22 cellular contexts compared by ENCODE assay signal in genomic region chr3:59116138-59116537, GRCh38.
A peak's percentile ranks its signal among the peaks of the same experiment; 100 is the strongest.
DNase-seq lines count a peak whose midpoint lies in the region; ATAC-seq, FAIRE-seq and TF ChIP-seq lines count a peak whose summit lies in the region.
"Had no signal": no experiment of that assay in that cellular context is flagged by ENCODE, and none has a peak within 500 bp of the region (broad histone marks: within the 10 kb centered on the region; RNA-seq: fewer than 3 reads in every experiment).

No MANE protein-coding gene starts in this region.

- no peak for FAIRE-seq in K562 (lab: Jason Lieb, UNC)
- FAIRE-seq: colon, D721Med, G401.6 had no signal

- in situ Hi-C loops in K562 (cut with MboI), result no loop called here

- peak; percentile 55 for ATAC-seq in HG03432 (IDR thresholded peaks at IDR 0.05; ENCODE audit: unreplicated experiment)
- ATAC-seq in K562, result no peak
- no peak for ATAC-seq in GM19351 (IDR thresholded peaks at IDR 0.05; ENCODE audit: unreplicated experiment)
- no peak for ATAC-seq in GM21447 (IDR thresholded peaks at IDR 0.05; ENCODE audit: unreplicated experiment)
- ATAC-seq in HG03520 (IDR thresholded peaks at IDR 0.05; ENCODE audit: unreplicated experiment), result no peak
- ATAC-seq: body of pancreas, gastroesophageal sphincter, left colon had no signal

- CTCF ChIA-PET in K562 (lab: Yijun Ruan, JAX; ENCODE audit: low intra/inter-chr PET ratio), result no interaction called here

- peak; percentile 5 for DNase-seq in DMS79 treated with DMSO at 0.1 percent for 48 hours (lab: John Stamatoyannopoulos, UW)
- DNase-seq in K562 (ENCODE audit: extremely low read depth in 1 of 4, low spot score in 3 of 4), result no peak
- no peak for DNase-seq in esophagus muscularis mucosa (ENCODE audit: extremely low spot score)
- DNase-seq: activated B cell treated with CpG ODN at 0.5 μM for 24 hours; AML-193; body of pancreas; GOT3; left colon; NCI-H2029 treated with DMSO at 0.1 percent for 48 hours; NCI-H510A treated with DMSO at 0.1 percent for 48 hours; SHP77 treated with DMSO at 0.1 percent for 48 hours; stimulated activated CD4-positive, alpha-beta T cell treated with anti-CD3 and anti-CD28 coated beads, Interleukin-4, amount 100 ng/mL, for 4 hours had no signal

- 15% methylated on average over 3 of the region's 5 CpGs for WGBS in K562 (ENCODE audit: insufficient coverage, low coverage, missing lambda C conversion rate)
- 70% methylated on average over 5 of the region's 5 CpGs for WGBS in esophagus muscularis mucosa

- TF ChIP-seq EP300 in K562 (IDR thresholded peaks at IDR 0.05; ENCODE audit: low read length), result no peak
- TF ChIP-seq EP300 in esophagus muscularis mucosa (IDR thresholded peaks at IDR 0.05), result no peak

- intact Hi-C loops in K562 (cut with micrococcal nuclease) (no loop called here), esophagus muscularis mucosa (cut with DNase I) (no loop called here)

- H3K36me3 ChIP-seq in K562 (ENCODE audit: control insufficient read depth, insufficient read depth, low read length), result no peaks in the 10 kb centered on the region
- no peaks in the 10 kb centered on the region for H3K36me3 ChIP-seq in neuron (ENCODE audit: insufficient read depth, low read length)
- H3K36me3 ChIP-seq in esophagus muscularis mucosa, result no peaks in the 10 kb centered on the region
- H3K36me3 ChIP-seq: gastroesophageal sphincter had no signal

- H3K9me3 ChIP-seq in K562 (replicated peaks; ENCODE audit: control insufficient read depth, insufficient read depth, low read depth, low read length), result no peaks in the 10 kb centered on the region
- H3K9me3 ChIP-seq in neuron (ENCODE audit: low read length), result no peaks in the 10 kb centered on the region
- H3K9me3 ChIP-seq in esophagus muscularis mucosa, result no peaks in the 10 kb centered on the region
- H3K9me3 ChIP-seq: body of pancreas, gastroesophageal sphincter had no signal

- TF ChIP-seq RAD21 in K562 (CRISPR knock-in tag; conservative IDR thresholded peaks at IDR 0.05 in 1 of 2, IDR thresholded peaks at IDR 0.05 in 1 of 2), result no peak

- no TSS peak for BruUV-seq in K562 (replicated peaks; lab: Mats Ljungman, UMichigan)

- no peak overlapping the region for H3K9ac ChIP-seq in K562 (ENCODE audit: insufficient read depth in 1 of 2, low read depth in 2 of 2, low read length in 2 of 2)
- H3K9ac ChIP-seq: parathyroid adenoma had no signal

- TF ChIP-seq CTCF in K562 (IDR thresholded peaks at IDR 0.05 in 2 of 3, conservative IDR thresholded peaks at IDR 0.05 in 1 of 3; ENCODE audit: insufficient read depth in 2 of 3, low read depth in 1 of 3, low read length in 3 of 3), result no peak
- no peak for TF ChIP-seq CTCF in esophagus muscularis mucosa (IDR thresholded peaks at IDR 0.05)

- H3K27me3 ChIP-seq in K562 (ENCODE audit: control insufficient read depth in 2 of 2, insufficient read depth in 2 of 2, low read length in 2 of 2), result no peaks in the 10 kb centered on the region
- no peaks in the 10 kb centered on the region for H3K27me3 ChIP-seq in neuron (ENCODE audit: insufficient read depth, low read length)
- H3K27me3 ChIP-seq in esophagus muscularis mucosa, result no peaks in the 10 kb centered on the region
- H3K27me3 ChIP-seq: body of pancreas, gastroesophageal sphincter had no signal

- H2AFZ ChIP-seq in K562 (ENCODE audit: low read depth, low read length) (peak overlapping the region; percentile 59; the same call in 1 of the 2 replicates), neuron (ENCODE audit: low read depth, low read length) (peak overlapping the region; percentile 77)
- H2AFZ ChIP-seq: parathyroid adenoma had no signal

- H3K27ac ChIP-seq in K562 (ENCODE audit: extremely low read depth, low read depth, low read length), result no peak overlapping the region
- no peak overlapping the region for H3K27ac ChIP-seq in esophagus muscularis mucosa (replicated peaks in 1 of 4)
- H3K27ac ChIP-seq: body of pancreas, gastroesophageal sphincter, parathyroid adenoma had no signal

- peak overlapping the region; percentile 11; the same call in 1 of the 2 replicates for H3K4me2 ChIP-seq in K562 (ENCODE audit: insufficient read depth, low read length)

- POLR2A ChIA-PET in K562 (lab: Yijun Ruan, JAX), result interaction anchor here (1.7 kb wide), 1 partner anchor 13 kb away, joined by 6 read pairs; no protein-coding TSS in a partner anchor

- no peaks in the 10 kb centered on the region for H3K9me1 ChIP-seq in K562 (ENCODE audit: control insufficient read depth, insufficient read depth, low read length)

- no peak for TF ChIP-seq POLR2A in K562 (conservative IDR thresholded peaks at IDR 0.05)
- no peak for TF ChIP-seq POLR2A in esophagus muscularis mucosa (IDR thresholded peaks at IDR 0.05; ENCODE audit: low read depth)

- H3K4me3 ChIP-seq in K562 (no peak overlapping the region), neuron (ENCODE audit: low read length) (no peak overlapping the region), esophagus muscularis mucosa (no peak overlapping the region)
- H3K4me3 ChIP-seq: body of pancreas, gastroesophageal sphincter had no signal

- H4K20me1 ChIP-seq in K562 (replicated peaks; ENCODE audit: control insufficient read depth, insufficient read depth, low read length), result no peaks in the 10 kb centered on the region

- H3K4me1 ChIP-seq in K562 (replicated peaks in 1 of 2; ENCODE audit: control insufficient read depth in 2 of 2, insufficient read depth in 2 of 2, low read length in 2 of 2), result no peaks in the 10 kb centered on the region
- H3K4me1 ChIP-seq in neuron (ENCODE audit: insufficient read depth, low read length), result no peaks in the 10 kb centered on the region
- H3K4me1 ChIP-seq in esophagus muscularis mucosa, result no peaks in the 10 kb centered on the region
- H3K4me1 ChIP-seq: body of pancreas, gastroesophageal sphincter, parathyroid adenoma had no signal

- no peaks in the 10 kb centered on the region for H3K79me2 ChIP-seq in K562 (ENCODE audit: control insufficient read depth, insufficient read depth, low read length)
- H3K79me2 ChIP-seq: parathyroid adenoma had no signal
